Comparison of ENCODE assay signal across 31 cellular contexts in the genomic region with DNA sequence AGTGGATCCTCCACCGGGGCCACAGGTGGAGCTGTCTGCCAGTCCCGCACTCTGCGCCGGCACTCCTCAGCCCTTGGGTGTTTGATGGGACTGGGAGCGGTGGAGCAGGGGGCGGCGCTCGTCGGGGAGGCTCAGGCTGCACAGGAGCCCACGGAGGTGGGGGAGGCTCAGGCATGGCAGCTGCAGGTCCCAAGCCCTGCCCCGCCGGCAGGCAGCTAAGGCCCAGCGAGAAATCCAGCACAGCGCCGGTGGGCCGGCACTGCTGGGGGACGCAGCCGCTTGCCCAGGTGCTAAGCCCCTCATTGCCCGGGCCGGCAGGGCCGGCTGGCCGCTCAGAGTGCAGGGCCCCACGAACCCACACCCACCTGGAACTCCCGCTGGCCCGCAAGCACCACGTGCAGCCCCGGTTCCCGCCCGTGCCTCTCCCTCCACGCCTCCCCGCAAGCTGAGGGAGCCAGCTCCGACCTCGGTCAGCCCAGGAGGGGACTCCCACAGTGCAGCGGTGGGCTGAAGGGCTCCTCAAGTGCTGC.
"Had no signal": no experiment of that assay in that cellular context is flagged by ENCODE, and none has a peak within 500 bp of the region (broad histone marks: within the 10 kb centered on the region; RNA-seq: fewer than 3 reads in every experiment).

No MANE protein-coding gene starts in this region.

- ATAC-seq: activated CD4-positive, alpha-beta T cell treated with anti-CD3 and anti-CD28 coated beads for 36 hours; activated CD8-positive, alpha-beta memory T cell treated with anti-CD3 and anti-CD28 coated beads, Interleukin-2, amount 10 ng/mL, durations not matched to agents 7 days and 5 days; activated CD8-positive, alpha-beta T cell treated with anti-CD3 and anti-CD28 coated beads, Interleukin-2, amount 10 ng/mL, durations not matched to agents 7 days and 5 days; activated naive CD8-positive, alpha-beta T cell treated with anti-CD3 and anti-CD28 coated beads, Interleukin-2, amount 50 U/mL, for 24 hours; body of pancreas; gastroesophageal sphincter had no signal

- H3K27ac Mint-ChIP-seq: activated CD4-positive, alpha-beta memory T cell treated with anti-CD3 and anti-CD28 coated beads for 36 hours; activated CD4-positive, alpha-beta T cell treated with anti-CD3 and anti-CD28 coated beads for 36 hours; activated CD4-positive, alpha-beta T cell treated with anti-CD3 and anti-CD28 coated beads, Interleukin-2, amount 10 ng/mL, durations not matched to agents 24 days and 14 days; activated CD8-positive, alpha-beta memory T cell treated with anti-CD3 and anti-CD28 coated beads, Interleukin-2, amount 10 ng/mL, durations not matched to agents 7 days and 5 days; activated CD8-positive, alpha-beta T cell treated with anti-CD3 and anti-CD28 coated beads, Interleukin-2, amount 10 ng/mL, durations not matched to agents 7 days and 5 days; activated naive CD4-positive, alpha-beta T cell treated with anti-CD3 and anti-CD28 coated beads for 36 hours; activated naive CD4-positive, alpha-beta T cell treated with anti-CD3 and anti-CD28 coated beads, Interleukin-2, amount 50 U/mL, for 24 hours; activated naive CD8-positive, alpha-beta T cell treated with anti-CD3 and anti-CD28 coated beads for 36 hours; activated naive CD8-positive, alpha-beta T cell treated with anti-CD3 and anti-CD28 coated beads, Interleukin-2, amount 50 U/mL, for 24 hours; activated T-helper 1 cell treated with anti-CD3 and anti-CD28 coated beads, Interleukin-12 subunit alpha, Interleukin-12 subunit beta, Interleukin-2, Interleukin-4 antibody, amounts not matched to agents 30 ng/mL and 10 ng/mL and 1 ng/mL, durations not matched to agents 14 hours and 24 hours and 36 hours; activated T-helper 2 cell treated with anti-CD3 and anti-CD28 coated beads, Interferon-gamma antibody, Interleukin-2, Interleukin-4, amounts not matched to agents 10 μg/mL and 5 μg/mL and 100 μg/mL, durations not matched to agents 14 hours and 24 hours and 36 hours had no signal

- H3K9me3 Mint-ChIP-seq: activated CD4-positive, alpha-beta memory T cell treated with anti-CD3 and anti-CD28 coated beads for 36 hours; activated CD4-positive, alpha-beta T cell treated with anti-CD3 and anti-CD28 coated beads, Interleukin-2, amount 10 ng/mL, durations not matched to agents 24 days and 14 days; activated naive CD4-positive, alpha-beta T cell treated with anti-CD3 and anti-CD28 coated beads for 36 hours; activated naive CD4-positive, alpha-beta T cell treated with anti-CD3 and anti-CD28 coated beads, Interleukin-2, amount 50 U/mL, for 24 hours; activated naive CD8-positive, alpha-beta T cell treated with anti-CD3 and anti-CD28 coated beads for 36 hours; activated naive CD8-positive, alpha-beta T cell treated with anti-CD3 and anti-CD28 coated beads, Interleukin-2, amount 50 U/mL, for 24 hours; activated T-helper 1 cell treated with anti-CD3 and anti-CD28 coated beads, Interleukin-12 subunit alpha, Interleukin-12 subunit beta, Interleukin-2, Interleukin-4 antibody, amounts not matched to agents 30 ng/mL and 10 ng/mL and 1 ng/mL, durations not matched to agents 14 hours and 24 hours and 36 hours; activated T-helper 2 cell treated with anti-CD3 and anti-CD28 coated beads, Interferon-gamma antibody, Interleukin-2, Interleukin-4, amounts not matched to agents 10 μg/mL and 5 μg/mL and 100 μg/mL, durations not matched to agents 14 hours and 24 hours and 36 hours had no signal

- H3K27me3 Mint-ChIP-seq: activated CD4-positive, alpha-beta memory T cell treated with anti-CD3 and anti-CD28 coated beads for 36 hours; activated CD8-positive, alpha-beta memory T cell treated with anti-CD3 and anti-CD28 coated beads, Interleukin-2, amount 10 ng/mL, durations not matched to agents 7 days and 5 days had no signal

- H3K36me3 Mint-ChIP-seq: activated CD4-positive, alpha-beta memory T cell treated with anti-CD3 and anti-CD28 coated beads for 36 hours; activated CD8-positive, alpha-beta memory T cell treated with anti-CD3 and anti-CD28 coated beads, Interleukin-2, amount 10 ng/mL, durations not matched to agents 7 days and 5 days; activated naive CD4-positive, alpha-beta T cell treated with anti-CD3 and anti-CD28 coated beads, Interleukin-2, amount 50 U/mL, for 24 hours; activated naive CD8-positive, alpha-beta T cell treated with anti-CD3 and anti-CD28 coated beads for 36 hours had no signal

- H3K36me3 ChIP-seq: adrenal gland, colonic mucosa, esophagus squamous epithelium, gastroesophageal sphincter had no signal

- FAIRE-seq: endometrium, endothelial cell of umbilical vein had no signal

- H3K4me3 ChIP-seq: adrenal gland, body of pancreas, colonic mucosa, esophagus squamous epithelium, gastroesophageal sphincter had no signal

- H3K27ac ChIP-seq: adrenal gland, body of pancreas, colonic mucosa, epithelial cell of prostate, esophagus squamous epithelium, gastroesophageal sphincter had no signal

- H3K4me3 Mint-ChIP-seq: activated CD4-positive, alpha-beta memory T cell treated with anti-CD3 and anti-CD28 coated beads for 36 hours; activated CD4-positive, alpha-beta T cell treated with anti-CD3 and anti-CD28 coated beads for 36 hours; activated CD4-positive, alpha-beta T cell treated with anti-CD3 and anti-CD28 coated beads, Interleukin-2, amount 10 ng/mL, durations not matched to agents 24 days and 14 days; activated CD8-positive, alpha-beta memory T cell treated with anti-CD3 and anti-CD28 coated beads, Interleukin-2, amount 10 ng/mL, durations not matched to agents 7 days and 5 days; activated CD8-positive, alpha-beta T cell treated with anti-CD3 and anti-CD28 coated beads, Interleukin-2, amount 10 ng/mL, durations not matched to agents 7 days and 5 days; activated naive CD4-positive, alpha-beta T cell treated with anti-CD3 and anti-CD28 coated beads for 36 hours; activated naive CD4-positive, alpha-beta T cell treated with anti-CD3 and anti-CD28 coated beads, Interleukin-2, amount 50 U/mL, for 24 hours; activated naive CD8-positive, alpha-beta T cell treated with anti-CD3 and anti-CD28 coated beads, Interleukin-2, amount 50 U/mL, for 24 hours; activated T-helper 1 cell treated with anti-CD3 and anti-CD28 coated beads, Interleukin-12 subunit alpha, Interleukin-12 subunit beta, Interleukin-2, Interleukin-4 antibody, amounts not matched to agents 30 ng/mL and 10 ng/mL and 1 ng/mL, durations not matched to agents 14 hours and 24 hours and 36 hours had no signal

- H3K4me1 Mint-ChIP-seq: activated CD4-positive, alpha-beta T cell treated with anti-CD3 and anti-CD28 coated beads for 36 hours; activated CD4-positive, alpha-beta T cell treated with anti-CD3 and anti-CD28 coated beads, Interleukin-2, amount 10 ng/mL, durations not matched to agents 24 days and 14 days; activated CD8-positive, alpha-beta memory T cell treated with anti-CD3 and anti-CD28 coated beads, Interleukin-2, amount 10 ng/mL, durations not matched to agents 7 days and 5 days; activated naive CD4-positive, alpha-beta T cell treated with anti-CD3 and anti-CD28 coated beads, Interleukin-2, amount 50 U/mL, for 24 hours; activated naive CD8-positive, alpha-beta T cell treated with anti-CD3 and anti-CD28 coated beads for 36 hours; activated naive CD8-positive, alpha-beta T cell treated with anti-CD3 and anti-CD28 coated beads, Interleukin-2, amount 50 U/mL, for 24 hours had no signal

- H3K9me3 ChIP-seq: adrenal gland, body of pancreas, colonic mucosa, esophagus squamous epithelium had no signal

- H3K4me1 ChIP-seq: adrenal gland, body of pancreas, colonic mucosa, esophagus squamous epithelium, gastroesophageal sphincter had no signal

- DNase-seq: activated CD4-positive, alpha-beta memory T cell treated with anti-CD3 and anti-CD28 coated beads for 36 hours; activated CD4-positive, alpha-beta T cell treated with anti-CD3 and anti-CD28 coated beads for 36 hours; activated CD4-positive, alpha-beta T cell treated with anti-CD3 and anti-CD28 coated beads, Interleukin-2, amount 10 ng/mL, durations not matched to agents 24 days and 14 days; activated CD4-positive, CD25-positive, alpha-beta regulatory T cell; activated CD4-positive, CD25-positive, alpha-beta regulatory T cell treated with anti-CD3 and anti-CD28 coated beads, Interleukin-2, amount 50 U/mL, for 72 hours; activated CD8-positive, alpha-beta memory T cell treated with anti-CD3 and anti-CD28 coated beads, Interleukin-2, amount 10 ng/mL, durations not matched to agents 7 days and 5 days; activated CD8-positive, alpha-beta memory T cell treated with anti-CD3 and anti-CD28 coated beads, Interleukin-2, amount 50 U/mL, for 4 hours; activated CD8-positive, alpha-beta T cell treated with anti-CD3 and anti-CD28 coated beads, Interleukin-2, amount 10 ng/mL, durations not matched to agents 7 days and 5 days; activated effector memory CD4-positive, alpha-beta T cell treated with anti-CD3 and anti-CD28 coated beads, Interleukin-2, amount 50 U/mL, for 16 hours; activated naive CD4-positive, alpha-beta T cell treated with anti-CD3 and anti-CD28 coated beads for 36 hours; activated naive CD8-positive, alpha-beta T cell treated with anti-CD3 and anti-CD28 coated beads for 36 hours; activated naive CD8-positive, alpha-beta T cell treated with anti-CD3 and anti-CD28 coated beads, Interleukin-2, amount 50 U/mL, for 24 hours; activated T-cell treated with anti-CD3 and anti-CD28 coated beads, Interleukin-2, amount 50 U/mL, for 1 hour; activated T-cell treated with anti-CD3 and anti-CD28 coated beads, Interleukin-2, amount 50 U/mL, for 48 hours; adrenal gland; amygdala; aorta; body of pancreas; caudate nucleus; colonic mucosa; effector CD8-positive, alpha-beta T cell; esophagus squamous epithelium; foreskin melanocyte; T-helper 2 cell had no signal
